9 cellular contexts compared by ENCODE assay signal in genomic region chr2:222939208-222939846, GRCh38.
DNase-seq lines count a peak whose midpoint lies in the region; ATAC-seq, FAIRE-seq and TF ChIP-seq lines count a peak whose summit lies in the region.
"Had no signal": no experiment of that assay in that cellular context is flagged by ENCODE, and none has a peak within 500 bp of the region (broad histone marks: within the 10 kb centered on the region; RNA-seq: fewer than 3 reads in every experiment).

No MANE protein-coding gene starts in this region.

- FAIRE-seq in frontal cortex (lab: Jason Lieb, UNC), result no peak
- FAIRE-seq: colon had no signal

- H3K36me3 ChIP-seq in Peyer's patch, result peaks cover 0 to 35% (median 0%) of the 10 kb centered on the region in 3 donors

- H3K9me3 Mint-ChIP-seq in activated T-cell treated with anti-CD3 and anti-CD28 coated beads, Interleukin-2, amount 50 U/mL, for 4 hours, result peaks cover 20% of the 10 kb centered on the region

- H3K4me1 Mint-ChIP-seq in activated T-cell treated with anti-CD3 and anti-CD28 coated beads, Interleukin-2, amount 50 U/mL, for 4 hours (ENCODE audit: low read depth), result no peaks in the 10 kb centered on the region

- peak; percentile 31 for DNase-seq in COR-L47 (lab: John Stamatoyannopoulos, UW)
- DNase-seq in Peyer's patch, result peak in 2 of 3 donors; percentile 38 to 78
- DNase-seq in activated T-cell treated with anti-CD3 and anti-CD28 coated beads, Interleukin-2, amount 50 U/mL, for 4 hours, result peak; percentile 30
- peak; percentile 9 to 49 for DNase-seq in foreskin keratinocyte
- peak; percentile 62 for DNase-seq in renal cortical epithelial cell (ENCODE audit: low read depth)
- DNase-seq in frontal cortex (ENCODE audit: low spot score in 2 of 2), result no peak

- H3K4me3 ChIP-seq in Peyer's patch, result no peak overlapping the region

- H3K4me1 ChIP-seq in Peyer's patch, result no peaks in the 10 kb centered on the region
- peaks cover 24% of the 10 kb centered on the region for H3K4me1 ChIP-seq in foreskin keratinocyte

- ATAC-seq in GM19043 (IDR thresholded peaks at IDR 0.05; ENCODE audit: low read depth, unreplicated experiment) (peak; percentile 67), HG03342 (IDR thresholded peaks at IDR 0.05; ENCODE audit: unreplicated experiment) (peak; percentile 84), foreskin keratinocyte (peak; percentile 88)
- peak; percentile 56 to 76 for ATAC-seq in activated T-cell treated with anti-CD3 and anti-CD28 coated beads, Interleukin-2, amount 50 U/mL, for 4 hours

- H3K27me3 Mint-ChIP-seq in activated T-cell treated with anti-CD3 and anti-CD28 coated beads, Interleukin-2, amount 50 U/mL, for 4 hours (ENCODE audit: low read depth), result no peaks in the 10 kb centered on the region

- TF ChIP-seq CTCF in Peyer's patch (IDR thresholded peaks at IDR 0.05) (peak in 4 of 6 experiments; percentile 57 to 78 (median 74)), foreskin keratinocyte (conservative IDR thresholded peaks at IDR 0.05) (peak; percentile 81)

- no peak overlapping the region for H3K4me3 Mint-ChIP-seq in activated T-cell treated with anti-CD3 and anti-CD28 coated beads, Interleukin-2, amount 50 U/mL, for 4 hours

- H3K27me3 ChIP-seq in Peyer's patch (no peaks in the 10 kb centered on the region), foreskin keratinocyte (no peaks in the 10 kb centered on the region)

- H3K27ac ChIP-seq in Peyer's patch (no peak overlapping the region), foreskin keratinocyte (no peak overlapping the region)

- no peaks in the 10 kb centered on the region for H3K9me3 ChIP-seq in Peyer's patch

- no peak for TF ChIP-seq POLR2A in Peyer's patch (IDR thresholded peaks at IDR 0.05)

- peaks cover 39% of the 10 kb centered on the region for H3K36me3 Mint-ChIP-seq in activated T-cell treated with anti-CD3 and anti-CD28 coated beads, Interleukin-2, amount 50 U/mL, for 4 hours (ENCODE audit: insufficient read depth)

Comparison
In these comparisons a context has a peak if more than half of its experiments do, and no peak if none do; other contexts are left out.
1. DNase-seq: peak in COR-L47 (single experiment), Peyer's patch (2 of 3), activated T-cell treated with anti-CD3 and anti-CD28 coated beads, Interleukin-2, amount 50 U/mL, for 4 hours (single experiment), foreskin keratinocyte (2 of 2) and renal cortical epithelial cell (single experiment); none in frontal cortex (0 of 2).
2. Peak in every context shown above with its lines, with median percentiles within 50 percentile points of each other: ATAC-seq.